Comparison of ENCODE assay signal across 17 cellular contexts in the genomic region with DNA sequence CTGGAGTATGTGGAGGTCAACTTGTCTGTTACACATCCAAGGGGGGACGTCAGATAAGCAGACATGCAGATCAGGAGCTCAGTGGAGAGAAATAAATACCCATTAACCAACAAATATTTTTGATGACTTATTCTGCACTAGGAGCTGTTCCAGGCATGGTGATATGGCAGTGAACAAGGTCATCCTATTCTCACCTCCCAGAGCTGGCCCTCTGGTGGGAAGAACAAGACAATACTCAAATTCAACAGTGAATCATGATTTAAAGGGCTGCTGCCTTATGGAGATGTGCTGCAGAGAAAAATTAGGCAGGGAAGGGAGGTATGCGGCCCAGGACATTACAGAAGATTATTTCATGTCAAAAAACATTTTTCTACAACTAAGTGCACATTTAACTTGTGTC. TPM values are rescaled to one million over a fixed set of nuclear protein-coding genes. Genes with fewer than 3 reads are reported as not detected.
DNase-seq lines count a peak whose midpoint lies in the region; ATAC-seq, FAIRE-seq and TF ChIP-seq lines count a peak whose summit lies in the region.
"Had no signal": no experiment of that assay in that cellular context is flagged by ENCODE, and none has a peak within 500 bp of the region (broad histone marks: within the 10 kb centered on the region; RNA-seq: fewer than 3 reads in every experiment).

No MANE protein-coding gene starts in this region.

- no peaks in the 10 kb centered on the region for H3K4me1 Mint-ChIP-seq in activated naive CD4-positive, alpha-beta T cell treated with anti-CD3 and anti-CD28 coated beads for 36 hours (ENCODE audit: low read depth)

- POLR2A ChIA-PET in A549 (lab: Yijun Ruan, JAX) = no interaction called here

- no peak overlapping the region for H3K4me3 Mint-ChIP-seq in activated naive CD4-positive, alpha-beta T cell treated with anti-CD3 and anti-CD28 coated beads for 36 hours
- H3K4me3 Mint-ChIP-seq: stimulated activated effector memory CD8-positive, alpha-beta T cell treated with anti-CD3 and anti-CD28 coated beads, Interleukin-12 subunit alpha, Interleukin-12 subunit beta, amount 100 ng/mL, for 72 hours; T-helper 2 cell treated with Interferon-gamma antibody and Interleukin-4, amounts not matched to agents 5 μg/mL and 100 μg/mL, for 36 hours had no signal

- no peak for TF ChIP-seq CTCF in A549 (IDR thresholded peaks at IDR 0.05)
- TF ChIP-seq CTCF in GM13977 (IDR thresholded peaks at IDR 0.05; ENCODE audit: extremely low read depth, insufficient read depth, missing control alignments) = no peak

- no peak overlapping the region for H3K4me2 ChIP-seq in A549

- no peak for TF ChIP-seq POLR2A in A549 (IDR thresholded peaks at IDR 0.05; ENCODE audit: low read length)

- intact Hi-C loops in activated naive CD4-positive, alpha-beta T cell treated with anti-CD3 and anti-CD28 coated beads for 36 hours (cut with micrococcal nuclease) = no loop called here

- H3K27me3 Mint-ChIP-seq in activated naive CD4-positive, alpha-beta T cell treated with anti-CD3 and anti-CD28 coated beads for 36 hours (ENCODE audit: low read depth) = peaks cover 6% of the 10 kb centered on the region

- in situ Hi-C loops in GM13977 (cut with MboI; ENCODE audit: low pct_unique_long_range_greater_than_20kb, low sequenced_read_pairs, unreplicated experiment) = no loop called here

- H3K4me3 ChIP-seq in A549 = no peak overlapping the region
- H3K4me3 ChIP-seq: body of pancreas, gastrocnemius medialis had no signal

- H3K4me1 ChIP-seq in A549 = no peaks in the 10 kb centered on the region
- H3K4me1 ChIP-seq: body of pancreas, gastrocnemius medialis had no signal

- DNase-seq in A549 (ENCODE audit: low read depth in 1 of 2, low spot score in 1 of 2) (no peak), GM19239 (ENCODE audit: insufficient read length, low spot score) (no peak), RKO (ENCODE audit: low spot score) (peak; percentile 31), AG20443 (ENCODE audit: low spot score) (no peak), GM13977 (ENCODE audit: low spot score) (no peak)
- no peak for DNase-seq in activated naive CD4-positive, alpha-beta T cell treated with anti-CD3 and anti-CD28 coated beads for 36 hours
- DNase-seq: activated naive CD4-positive, alpha-beta T cell treated with Interleukin-2 at 50 U/mL for 16 hours; DMS79 treated with DMSO at 0.1 percent for 48 hours; effector CD4-positive, alpha-beta T cell; gastrocnemius medialis; NCI-H226 had no signal

- no peak for FAIRE-seq in A549 (lab: Jason Lieb, UNC)
- peak; percentile 48 for FAIRE-seq in GM19239 (lab: Jason Lieb, UNC)

- CTCF ChIA-PET in A549 (lab: Yijun Ruan, JAX) = interaction anchor here (0.6 to 2.4 kb wide), 3 partner anchors 13 to 1384 kb away, joined by 3 to 9 read pairs (median 4); no protein-coding TSS in a partner anchor
- CTCF ChIA-PET in activated naive CD4-positive, alpha-beta T cell treated with anti-CD3 and anti-CD28 coated beads for 36 hours (lab: Charles Lee) = interaction anchor here (0.7 kb wide), 1 partner anchor 12 kb away, joined by 3 read pairs; no protein-coding TSS in a partner anchor

- ATAC-seq in A549 (peak; percentile 59 to 64; a peak in 2 of 6 replicates), esophagus mucosa (peak; percentile 22), GM21515 (IDR thresholded peaks at IDR 0.05; ENCODE audit: unreplicated experiment) (no peak)
- ATAC-seq: body of pancreas; stimulated activated effector memory CD8-positive, alpha-beta T cell treated with anti-CD3 and anti-CD28 coated beads, Interleukin-12 subunit alpha, Interleukin-12 subunit beta, amount 100 ng/mL, for 72 hours had no signal

- no peak for TF ChIP-seq RAD21 in A549 (conservative IDR thresholded peaks at IDR 0.05 in 1 of 2, IDR thresholded peaks at IDR 0.05 in 1 of 2)

- 2% methylated on average over 2 of the region's 2 CpGs for WGBS in A549 (ENCODE audit: missing lambda C conversion rate)

- TF ChIP-seq EP300 in A549 (IDR thresholded peaks at IDR 0.05) = no peak

- H3K27ac ChIP-seq in A549 = no peak overlapping the region
- H3K27ac ChIP-seq: body of pancreas, gastrocnemius medialis had no signal

- H3K27ac Mint-ChIP-seq in activated naive CD4-positive, alpha-beta T cell treated with anti-CD3 and anti-CD28 coated beads for 36 hours = no peak overlapping the region
- H3K27ac Mint-ChIP-seq: stimulated activated effector memory CD8-positive, alpha-beta T cell treated with anti-CD3 and anti-CD28 coated beads, Interleukin-12 subunit alpha, Interleukin-12 subunit beta, amount 100 ng/mL, for 72 hours; T-helper 2 cell treated with Interferon-gamma antibody and Interleukin-4, amounts not matched to agents 5 μg/mL and 100 μg/mL, for 36 hours had no signal

- no peaks in the 10 kb centered on the region for H3K9me3 Mint-ChIP-seq in activated naive CD4-positive, alpha-beta T cell treated with anti-CD3 and anti-CD28 coated beads for 36 hours
- H3K9me3 Mint-ChIP-seq: stimulated activated effector memory CD8-positive, alpha-beta T cell treated with anti-CD3 and anti-CD28 coated beads, Interleukin-12 subunit alpha, Interleukin-12 subunit beta, amount 100 ng/mL, for 72 hours; T-helper 2 cell treated with Interferon-gamma antibody and Interleukin-4, amounts not matched to agents 5 μg/mL and 100 μg/mL, for 36 hours had no signal

- 0 out of 3 replicates have a peak, but pooled peaks cover 2% of the 10 kb centered on the region for H3K9me3 ChIP-seq in A549
- H3K9me3 ChIP-seq: body of pancreas, gastrocnemius medialis had no signal

- H3K36me3 Mint-ChIP-seq in activated naive CD4-positive, alpha-beta T cell treated with anti-CD3 and anti-CD28 coated beads for 36 hours (ENCODE audit: low read depth) = no peaks in the 10 kb centered on the region
- H3K36me3 Mint-ChIP-seq: stimulated activated effector memory CD8-positive, alpha-beta T cell treated with anti-CD3 and anti-CD28 coated beads, Interleukin-12 subunit alpha, Interleukin-12 subunit beta, amount 100 ng/mL, for 72 hours had no signal

TF ChIP-seq in A549, 52 proteins besides CTCF, POLR2A, EP300 and RAD21 (continues in another document):
- TF ChIP-seq FOSB (CRISPR knock-in tag; IDR thresholded peaks at IDR 0.05) (no peak), CHD4 (IDR thresholded peaks at IDR 0.05; ENCODE audit: borderline replicate concordance) (no peak), KDM1A (IDR thresholded peaks at IDR 0.05; ENCODE audit: low read depth) (no peak), HOXB5 (CRISPR knock-in tag; IDR thresholded peaks at IDR 0.05) (no peak), RARB (CRISPR knock-in tag; IDR thresholded peaks at IDR 0.05) (no peak), ATOH8 (CRISPR knock-in tag; IDR thresholded peaks at IDR 0.05; ENCODE audit: low read depth) (no peak), JUNB (IDR thresholded peaks at IDR 0.05) (no peak), REST (IDR thresholded peaks at IDR 0.05) (no peak), TP53 (CRISPR knock-in tag; IDR thresholded peaks at IDR 0.05) (no peak), ESRRA (IDR thresholded peaks at IDR 0.05; ENCODE audit: borderline replicate concordance, low read length) (no peak), CBX8 (IDR thresholded peaks at IDR 0.05) (no peak), GATA3 (IDR thresholded peaks at IDR 0.05; ENCODE audit: borderline replicate concordance) (no peak), KDM5A (IDR thresholded peaks at IDR 0.05) (no peak)
- TF ChIP-seq, protein P1, sequence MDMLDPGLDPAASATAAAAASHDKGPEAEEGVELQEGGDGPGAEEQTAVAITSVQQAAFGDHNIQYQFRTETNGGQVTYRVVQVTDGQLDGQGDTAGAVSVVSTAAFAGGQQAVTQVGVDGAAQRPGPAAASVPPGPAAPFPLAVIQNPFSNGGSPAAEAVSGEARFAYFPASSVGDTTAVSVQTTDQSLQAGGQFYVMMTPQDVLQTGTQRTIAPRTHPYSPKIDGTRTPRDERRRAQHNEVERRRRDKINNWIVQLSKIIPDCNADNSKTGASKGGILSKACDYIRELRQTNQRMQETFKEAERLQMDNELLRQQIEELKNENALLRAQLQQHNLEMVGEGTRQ (IDR thresholded peaks at IDR 0.05) = no peak

RNA-seq across cellular contexts. Expression of gene SYK, which starts 36.5 kb away (rescaled TPM):
- polyA plus RNA-seq in A549 (2011; rRNA removed) = 0.03 and 0.04 TPM in 2 replicates
- not detected in 2 replicates for polyA plus RNA-seq in A549 (2012; cell fraction: cytosol; rRNA removed)
- 0.01 TPM in 1 of 2 replicates, not detected in the other for polyA plus RNA-seq in A549 (2012; cell fraction: nucleus; rRNA removed)
- polyA plus RNA-seq in A549 (2017; fragmentation: RNase III; extraction: RNeasy Plus Mini Kit Qiagen cat#74134 plus additional on column Dnase treatment) = 0.01 to 0.03 TPM in 2 of 3 replicates, not detected in the other
- not detected in 2 replicates for polyA minus RNA-seq in A549 (2011; rRNA and poly(A)+ RNA removed)
- 60.3 TPM for total RNA-seq in esophagus mucosa
- total RNA-seq in activated naive CD4-positive, alpha-beta T cell treated with anti-CD3 and anti-CD28 coated beads for 36 hours = under 1 TPM; 0.07 to 0.19 TPM
- total RNA-seq: LHCN-M2 had no signal

Comparison
In these comparisons a context has a peak if more than half of its experiments do, and no peak if none do; other contexts are left out.
1. RNA of gene SYK, which starts 36.5 kb away (total RNA-seq): 60.3 TPM in esophagus mucosa (single experiment); 0.07 to 0.19 TPM in activated naive CD4-positive, alpha-beta T cell treated with anti-CD3 and anti-CD28 coated beads for 36 hours; every median in the first group is over 10 times any median in the second.